Comparison of ENCODE assay signal across 19 cellular contexts in genomic region chr2:131517106-131517831, GRCh38. TPM values are rescaled to one million over a fixed set of nuclear protein-coding genes. Genes with fewer than 3 reads are reported as not detected.
"Had no signal": no experiment of that assay in that cellular context is flagged by ENCODE, and none has a peak within 500 bp of the region (broad histone marks: within the 10 kb centered on the region; RNA-seq: fewer than 3 reads in every experiment).

No MANE protein-coding gene starts in this region.

- ATAC-seq: activated CD8-positive, alpha-beta memory T cell treated with anti-CD3 and anti-CD28 coated beads, Interleukin-2, amount 10 ng/mL, durations not matched to agents 7 days and 5 days; natural killer cell treated with Interleukin-12 subunit alpha and Interleukin-12 subunit beta and Interleukin-15 and Interleukin-18, amount 100 ng/mL, for 72 hours; T-cell had no signal

- FAIRE-seq: islet of Langerhans had no signal

- H3K36me3 Mint-ChIP-seq: natural killer cell treated with Interleukin-12 subunit alpha and Interleukin-12 subunit beta and Interleukin-15 and Interleukin-18, amount 100 ng/mL, for 72 hours had no signal

- H3K27ac ChIP-seq: cardiac muscle cell, foreskin keratinocyte, thoracic aorta, upper lobe of left lung had no signal

- H3K36me3 ChIP-seq: cardiac muscle cell had no signal

- H3K4me1 ChIP-seq: foreskin keratinocyte, upper lobe of left lung had no signal

- H3K4me3 ChIP-seq: cardiac muscle cell, thoracic aorta, upper lobe of left lung had no signal

- H3K4me1 Mint-ChIP-seq: activated naive CD4-positive, alpha-beta T cell treated with anti-CD3 and anti-CD28 coated beads, Interleukin-2, amount 50 U/mL, for 24 hours had no signal

- DNase-seq: activated CD4-positive, alpha-beta memory T cell treated with anti-CD3 and anti-CD28 coated beads, Interleukin-2, amount 10 ng/mL, durations not matched to agents 7 days and 5 days; activated CD4-positive, alpha-beta T cell treated with anti-CD3 and anti-CD28 coated beads for 4 hours; activated CD8-positive, alpha-beta memory T cell treated with anti-CD3 and anti-CD28 coated beads, Interleukin-2, amount 10 ng/mL, durations not matched to agents 7 days and 5 days; amniotic stem cell; effector memory CD8-positive, alpha-beta T cell; foreskin keratinocyte; hippocampal formation; T-cell had no signal

- H3K27me3 Mint-ChIP-seq: activated CD4-positive, alpha-beta memory T cell treated with anti-CD3 and anti-CD28 coated beads, Interleukin-2, amount 10 ng/mL, durations not matched to agents 7 days and 5 days; activated CD8-positive, alpha-beta memory T cell treated with anti-CD3 and anti-CD28 coated beads, Interleukin-2, amount 10 ng/mL, durations not matched to agents 7 days and 5 days; activated naive CD4-positive, alpha-beta T cell treated with anti-CD3 and anti-CD28 coated beads, Interleukin-2, amount 50 U/mL, for 24 hours; effector memory CD8-positive, alpha-beta T cell; natural killer cell treated with Interleukin-12 subunit alpha and Interleukin-12 subunit beta and Interleukin-15 and Interleukin-18, amount 100 ng/mL, for 72 hours; progenitor cell of endocrine pancreas; T-cell had no signal

- H3K27me3 ChIP-seq: cardiac muscle cell, foreskin keratinocyte, upper lobe of left lung had no signal

- H3K9me3 ChIP-seq: thoracic aorta, upper lobe of left lung had no signal

- H3K4me3 Mint-ChIP-seq: activated CD4-positive, alpha-beta memory T cell treated with anti-CD3 and anti-CD28 coated beads, Interleukin-2, amount 10 ng/mL, durations not matched to agents 7 days and 5 days; activated CD8-positive, alpha-beta memory T cell treated with anti-CD3 and anti-CD28 coated beads, Interleukin-2, amount 10 ng/mL, durations not matched to agents 7 days and 5 days; activated naive CD4-positive, alpha-beta T cell treated with anti-CD3 and anti-CD28 coated beads, Interleukin-2, amount 50 U/mL, for 24 hours; effector memory CD8-positive, alpha-beta T cell; natural killer cell treated with Interleukin-12 subunit alpha and Interleukin-12 subunit beta and Interleukin-15 and Interleukin-18, amount 100 ng/mL, for 72 hours; T-cell; WTC11 had no signal

- H3K27ac Mint-ChIP-seq: activated CD4-positive, alpha-beta memory T cell treated with anti-CD3 and anti-CD28 coated beads, Interleukin-2, amount 10 ng/mL, durations not matched to agents 7 days and 5 days; activated CD8-positive, alpha-beta memory T cell treated with anti-CD3 and anti-CD28 coated beads, Interleukin-2, amount 10 ng/mL, durations not matched to agents 7 days and 5 days; activated naive CD4-positive, alpha-beta T cell treated with anti-CD3 and anti-CD28 coated beads, Interleukin-2, amount 50 U/mL, for 24 hours; natural killer cell treated with Interleukin-12 subunit alpha and Interleukin-12 subunit beta and Interleukin-15 and Interleukin-18, amount 100 ng/mL, for 72 hours; progenitor cell of endocrine pancreas; T-cell; WTC11 had no signal

- H3K9me3 Mint-ChIP-seq: activated CD4-positive, alpha-beta memory T cell treated with anti-CD3 and anti-CD28 coated beads, Interleukin-2, amount 10 ng/mL, durations not matched to agents 7 days and 5 days; activated naive CD4-positive, alpha-beta T cell treated with anti-CD3 and anti-CD28 coated beads, Interleukin-2, amount 50 U/mL, for 24 hours; effector memory CD8-positive, alpha-beta T cell; natural killer cell treated with Interleukin-12 subunit alpha and Interleukin-12 subunit beta and Interleukin-15 and Interleukin-18, amount 100 ng/mL, for 72 hours; T-cell; WTC11 had no signal

RNA-seq across cellular contexts. Expression of gene TUBA3D, which starts 41.4 kb away (rescaled TPM):
- total RNA-seq: activated CD4-positive, alpha-beta memory T cell treated with anti-CD3 and anti-CD28 coated beads, Interleukin-2, amount 10 ng/mL, durations not matched to agents 7 days and 5 days; activated CD8-positive, alpha-beta memory T cell treated with anti-CD3 and anti-CD28 coated beads, Interleukin-2, amount 10 ng/mL, durations not matched to agents 7 days and 5 days; cardiac muscle cell; dermis blood vessel endothelial cell; epithelial cell of proximal tubule; fibroblast of lung; foreskin keratinocyte; natural killer cell treated with Interleukin-12 subunit alpha and Interleukin-12 subunit beta and Interleukin-15 and Interleukin-18, amount 100 ng/mL, for 72 hours; progenitor cell of endocrine pancreas; T-cell; thoracic aorta; upper lobe of left lung had no signal
- polyA plus RNA-seq: fibroblast of lung, foreskin keratinocyte had no signal
